In genomic region chr2:75710220-75710576, GRCh38 we compare ENCODE assay signal across 8 cellular contexts. TPM values are rescaled to one million over a fixed set of nuclear protein-coding genes. Genes with fewer than 3 reads are reported as not detected.
DNase-seq lines count a peak whose midpoint lies in the region; ATAC-seq and TF ChIP-seq lines count a peak whose summit lies in the region.

No MANE protein-coding gene starts in this region.

- TF ChIP-seq RAD21 in HCT116 (IDR thresholded peaks at IDR 0.05; ENCODE audit: low read depth): no peak

- H3K79me2 ChIP-seq in HCT116 (ENCODE audit: insufficient read depth, low read length): peaks cover 33% of the 10 kb centered on the region

- no peak for TF ChIP-seq POLR2A in HCT116 (IDR thresholded peaks at IDR 0.05; ENCODE audit: borderline replicate concordance, extremely low read depth, insufficient read depth, insufficient read length)

- H3K27me3 ChIP-seq in HCT116 (ENCODE audit: insufficient read depth, low read length) (no peaks in the 10 kb centered on the region), SJSA1 (replicated peaks) (no peaks in the 10 kb centered on the region)

- CTCF ChIA-PET in HCT116 (lab: Charles Lee): interaction anchor here (0.8 to 1.2 kb wide), 2 partner anchors 33 to 82 kb away, joined by 3 to 5 read pairs; no protein-coding TSS in a partner anchor

- peak overlapping the region; percentile 74 for H3K9ac ChIP-seq in HCT116 (ENCODE audit: low read length)

- H3K9me2 ChIP-seq in HCT116 (ENCODE audit: insufficient read depth): no peaks in the 10 kb centered on the region

- no TSS peak for BruUV-seq in HCT116 (replicated peaks; lab: Mats Ljungman, UMichigan)

- peaks cover 0 to 5% of the 10 kb centered on the region in 2 experiments; a peak in 1 of 4 replicates for H3K36me3 ChIP-seq in HCT116 (ENCODE audit: control insufficient read depth in 1 of 2, insufficient read depth in 2 of 2, low read length in 2 of 2)
- H3K36me3 ChIP-seq in SJSA1: peaks cover 6% of the 10 kb centered on the region

- peak overlapping the region; percentile 81 for H3K4me2 ChIP-seq in HCT116 (ENCODE audit: low read length)

- H3K9me3 ChIP-seq in HCT116 (ENCODE audit: control insufficient read depth in 1 of 2, insufficient read depth in 1 of 2, low read depth in 1 of 2, low read length in 2 of 2) (no peaks in the 10 kb centered on the region), SJSA1 (replicated peaks) (no peaks in the 10 kb centered on the region)

- POLR2A ChIA-PET in HCT116 (lab: Charles Lee): no interaction called here

- ATAC-seq in HCT116: no peak; the same call in 1 of the 2 replicates
- no peak for ATAC-seq in GM18498 (IDR thresholded peaks at IDR 0.05; ENCODE audit: unreplicated experiment)

- RAD21 ChIA-PET in HCT116 (lab: Charles Lee; ENCODE audit: low non-redundant PET in 1 of 2, low total read pairs in 2 of 2, uncharacterized antibody in 2 of 2, unreplicated experiment in 2 of 2): no interaction called here

- DNase-seq in GF-D8 (lab: John Stamatoyannopoulos, UW) (peak; percentile 47), HCT116 (ENCODE audit: low read depth, low spot score) (no peak), SJSA1 (ENCODE audit: low read depth in 1 of 2, low spot score in 2 of 2) (no peak), fibroblast of the aortic adventitia (ENCODE audit: low read depth) (peak; percentile 45), skeletal muscle cell (ENCODE audit: low read depth) (no peak), putamen (ENCODE audit: low spot score) (no peak)
- DNase-seq in activated CD4-positive, alpha-beta T cell treated with anti-CD3 and anti-CD28 coated beads, Interleukin-2, amount 50 U/mL, for 4 hours: no peak

- H4K20me1 ChIP-seq in HCT116 (ENCODE audit: insufficient read depth): no peaks in the 10 kb centered on the region

- intact Hi-C loops in HCT116 (cut with micrococcal nuclease): loop anchor here (2.0 kb wide), 1 partner anchor 63 kb away; the partner anchor contains the start of gene MRPL19

- peak overlapping the region; percentile 94 for H3K27ac ChIP-seq in HCT116 (ENCODE audit: low read depth, low read length)
- peak overlapping the region; percentile 77 for H3K27ac ChIP-seq in SJSA1

- TF ChIP-seq CTCF in HCT116 (IDR thresholded peaks at IDR 0.05 in 2 of 3, conservative IDR thresholded peaks at IDR 0.05 in 1 of 3; ENCODE audit: borderline replicate concordance in 1 of 3, insufficient read depth in 1 of 3, low read depth in 2 of 3, low read length in 2 of 3): no peak
- no peak for TF ChIP-seq CTCF in fibroblast of the aortic adventitia (IDR thresholded peaks at IDR 0.05; ENCODE audit: insufficient read depth, low read length)

- peaks cover 4 to 21% of the 10 kb centered on the region in 2 experiments; a peak in 3 of 4 replicates for H3K4me1 ChIP-seq in HCT116 (ENCODE audit: control insufficient read depth in 1 of 2, insufficient read depth in 2 of 2, low read length in 2 of 2)
- H3K4me1 ChIP-seq in SJSA1 (replicated peaks): peaks cover 14% of the 10 kb centered on the region

- H2AFZ ChIP-seq in HCT116 (ENCODE audit: low read depth, low read length, poor library complexity, severe bottlenecking): no peak overlapping the region

- H3K4me3 ChIP-seq in HCT116 (replicated peaks in 1 of 2; ENCODE audit: low read depth in 1 of 2, low read length in 2 of 2): peak overlapping the region; percentile 49 to 64
- peak overlapping the region; percentile 53 for H3K4me3 ChIP-seq in SJSA1
- H3K4me3 ChIP-seq in fibroblast of the aortic adventitia (ENCODE audit: low read depth, low read length): peak overlapping the region; percentile 79
- peak overlapping the region; percentile 72 for H3K4me3 ChIP-seq in skeletal muscle cell (ENCODE audit: low read depth, low read length)

TF ChIP-seq in HCT116, 20 proteins besides CTCF, POLR2A, EP300 and RAD21:
- TF ChIP-seq ZBTB33 (IDR thresholded peaks at IDR 0.05; ENCODE audit: extremely low read depth, insufficient replicate concordance, low read length) (no peak), POLR2AphosphoS5 (IDR thresholded peaks at IDR 0.05; ENCODE audit: low read depth, low read length) (no peak), EZH2phosphoT487 (IDR thresholded peaks at IDR 0.05; ENCODE audit: borderline replicate concordance) (no peak), CEBPB (IDR thresholded peaks at IDR 0.05; ENCODE audit: low read depth) (no peak), JUND (IDR thresholded peaks at IDR 0.05) (no peak), SRF (IDR thresholded peaks at IDR 0.05; ENCODE audit: low read depth) (no peak), EZH2 (IDR thresholded peaks at IDR 0.05) (no peak), ZFX (IDR thresholded peaks at IDR 0.05) (no peak), SIN3A (IDR thresholded peaks at IDR 0.05; ENCODE audit: low read depth) (no peak), EGR1 (IDR thresholded peaks at IDR 0.05; ENCODE audit: low read depth) (no peak), ATF3 (IDR thresholded peaks at IDR 0.05) (no peak), TCF7L2 (IDR thresholded peaks at IDR 0.05; ENCODE audit: borderline replicate concordance, extremely low read depth, insufficient read depth, insufficient read length) (no peak), ZNF274 (IDR thresholded peaks at IDR 0.05; ENCODE audit: low read depth, low read length) (no peak), REST (IDR thresholded peaks at IDR 0.05; ENCODE audit: low read depth) (no peak), YY1 (IDR thresholded peaks at IDR 0.05; ENCODE audit: extremely low read depth, insufficient replicate concordance, low read depth, low read length) (no peak), CBX3 (IDR thresholded peaks at IDR 0.05; ENCODE audit: low read depth) (no peak), ELF1 (IDR thresholded peaks at IDR 0.05; ENCODE audit: borderline replicate concordance, low read depth) (no peak), FOSL1 (IDR thresholded peaks at IDR 0.05; ENCODE audit: low read depth) (no peak)

RNA-seq across cellular contexts. Expression of gene GCFC2, which starts 0.5 kb away (rescaled TPM):
- 20.1 TPM for total RNA-seq in HCT116 (2021; ENCODE audit: unreplicated experiment)
- polyA plus RNA-seq in HCT116 (2012): 6.1 and 6.6 TPM in 2 replicates
- total RNA-seq in SJSA1 (2014; rRNA removed; shearing (Covaris generic)): 28.4 TPM in 2 replicates
- total RNA-seq in fibroblast of the aortic adventitia (ENCODE audit: low replicate concordance): 29.5 and 64.2 TPM in 2 replicates

Comparison
In these comparisons a context has a peak if more than half of its experiments do, and no peak if none do; other contexts are left out.
1. DNase-seq: peak in GF-D8 (single experiment) and fibroblast of the aortic adventitia (single experiment); none in HCT116 (single experiment), SJSA1 (0 of 2), skeletal muscle cell (single experiment), putamen (single experiment) and activated CD4-positive, alpha-beta T cell treated with anti-CD3 and anti-CD28 coated beads, Interleukin-2, amount 50 U/mL, for 4 hours (0 of 2).
2. Peak in every context shown above with its lines, with median percentiles within 50 percentile points of each other: H3K4me3 ChIP-seq.